Comparison of ENCODE assay signal across 10 cellular contexts in the genomic region with DNA sequence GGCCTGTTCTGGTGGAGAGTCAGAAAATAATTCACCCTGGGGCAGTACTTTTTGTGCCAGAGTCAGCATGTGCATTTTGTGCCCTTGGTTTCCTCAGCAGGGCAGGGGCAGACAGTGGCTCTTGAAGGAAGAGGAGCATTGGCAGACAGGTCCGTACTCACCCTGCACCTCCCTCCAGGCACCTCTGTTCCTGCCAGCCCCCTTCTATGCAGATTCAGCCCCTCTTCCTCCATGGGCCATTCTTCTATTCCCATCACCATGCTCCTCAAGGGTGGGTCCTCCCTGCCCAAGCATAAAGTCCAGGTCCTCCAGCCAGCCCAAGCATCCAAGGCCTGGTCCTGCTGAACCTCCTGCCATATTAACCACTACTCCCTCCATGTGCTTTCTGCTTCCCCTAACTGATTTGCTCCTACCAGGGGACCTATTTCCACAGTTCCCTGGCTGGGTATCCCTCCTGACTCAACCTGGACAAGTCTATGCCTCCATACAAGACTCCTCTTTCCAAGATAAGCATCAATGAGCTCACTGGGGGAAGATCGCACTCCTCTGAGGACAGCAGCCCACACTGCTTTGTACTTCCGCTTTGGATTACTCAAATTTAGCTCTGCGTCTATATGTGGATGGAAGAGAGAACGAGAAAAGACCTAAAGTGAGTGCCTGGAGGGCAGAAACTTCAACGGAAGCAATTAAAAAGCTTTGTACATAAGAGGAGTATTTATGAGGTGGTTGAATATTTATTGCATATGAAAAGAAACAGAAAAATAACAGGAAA.
DNase-seq lines count a peak whose midpoint lies in the region; ATAC-seq, FAIRE-seq and TF ChIP-seq lines count a peak whose summit lies in the region.
"Had no signal": no experiment of that assay in that cellular context is flagged by ENCODE, and none has a peak within 500 bp of the region (broad histone marks: within the 10 kb centered on the region; RNA-seq: fewer than 3 reads in every experiment).

No MANE protein-coding gene starts in this region.

- TF ChIP-seq POLR2A in H54 (IDR thresholded peaks at IDR 0.05; ENCODE audit: low read depth, low read length): no peak

- H3K9me3 Mint-ChIP-seq in activated T-cell treated with anti-CD3 and anti-CD28 coated beads, Interleukin-2, amount 50 U/mL, for 24 hours: no peaks in the 10 kb centered on the region
- H3K9me3 Mint-ChIP-seq in T-helper 2 cell treated with Interferon-gamma antibody and Interleukin-4, amounts not matched to agents 5 μg/mL and 100 μg/mL, for 36 hours: no peaks in the 10 kb centered on the region
- H3K9me3 Mint-ChIP-seq: H9 had no signal

- ATAC-seq in HG03066 (IDR thresholded peaks at IDR 0.05; ENCODE audit: low read depth, unreplicated experiment): peak; percentile 11
- peak; percentile 33 for ATAC-seq in stimulated activated naive CD8-positive, alpha-beta T cell treated with anti-CD3 and anti-CD28 coated beads, Interleukin-15, Interleukin-2, amounts not matched to agents 100 U/mL and 50 U/mL, for 24 hours
- ATAC-seq: body of pancreas had no signal

- H3K4me1 Mint-ChIP-seq in activated T-cell treated with anti-CD3 and anti-CD28 coated beads, Interleukin-2, amount 50 U/mL, for 24 hours (ENCODE audit: low read depth): peaks cover 50% of the 10 kb centered on the region
- H3K4me1 Mint-ChIP-seq in T-helper 2 cell treated with Interferon-gamma antibody and Interleukin-4, amounts not matched to agents 5 μg/mL and 100 μg/mL, for 36 hours (ENCODE audit: low read depth): peaks cover 55% of the 10 kb centered on the region

- H3K27me3 Mint-ChIP-seq in activated T-cell treated with anti-CD3 and anti-CD28 coated beads, Interleukin-2, amount 50 U/mL, for 24 hours: peaks cover 16% of the 10 kb centered on the region
- H3K27me3 Mint-ChIP-seq in T-helper 2 cell treated with Interferon-gamma antibody and Interleukin-4, amounts not matched to agents 5 μg/mL and 100 μg/mL, for 36 hours (ENCODE audit: low read depth): peaks cover 36% of the 10 kb centered on the region

- H3K27ac Mint-ChIP-seq in activated T-cell treated with anti-CD3 and anti-CD28 coated beads, Interleukin-2, amount 50 U/mL, for 24 hours: peak overlapping the region; percentile 97
- H3K27ac Mint-ChIP-seq in T-helper 2 cell treated with Interferon-gamma antibody and Interleukin-4, amounts not matched to agents 5 μg/mL and 100 μg/mL, for 36 hours: peak overlapping the region; percentile 95
- H3K27ac Mint-ChIP-seq: H9 had no signal

- peak overlapping the region; percentile 63 for H3K4me3 Mint-ChIP-seq in activated T-cell treated with anti-CD3 and anti-CD28 coated beads, Interleukin-2, amount 50 U/mL, for 24 hours
- H3K4me3 Mint-ChIP-seq in T-helper 2 cell treated with Interferon-gamma antibody and Interleukin-4, amounts not matched to agents 5 μg/mL and 100 μg/mL, for 36 hours: peak overlapping the region; percentile 75
- H3K4me3 Mint-ChIP-seq: H9 had no signal

- DNase-seq in activated T-cell treated with anti-CD3 and anti-CD28 coated beads, Interleukin-2, amount 50 U/mL, for 24 hours: peak; percentile 61
- DNase-seq in activated T-cell treated with anti-CD3 and anti-CD28 coated beads, Interleukin-2, amount 50 U/mL, for 1 hour: no peak
- no peak for DNase-seq in T-helper 2 cell treated with Interferon-gamma antibody and Interleukin-4, amounts not matched to agents 5 μg/mL and 100 μg/mL, for 36 hours (ENCODE audit: low spot score)
- DNase-seq in stimulated activated naive CD8-positive, alpha-beta T cell treated with anti-CD3 and anti-CD28 coated beads, Interleukin-15, Interleukin-2, amounts not matched to agents 100 U/mL and 50 U/mL, for 24 hours: no peak
- DNase-seq in H54 (ENCODE audit: insufficient read length, low spot score) (no peak), NCI-H82 (lab: John Stamatoyannopoulos, UW) (no peak), SIG-M5 treated with dmso at 0.1 percent for 504 hours (lab: John Stamatoyannopoulos, UW; ENCODE audit: unreplicated experiment) (no peak)
- DNase-seq: body of pancreas, H9 had no signal

- no peak for FAIRE-seq in H54 (lab: Jason Lieb, UNC)

- no peaks in the 10 kb centered on the region for H3K36me3 Mint-ChIP-seq in activated T-cell treated with anti-CD3 and anti-CD28 coated beads, Interleukin-2, amount 50 U/mL, for 24 hours (ENCODE audit: low read depth)
- H3K36me3 Mint-ChIP-seq in T-helper 2 cell treated with Interferon-gamma antibody and Interleukin-4, amounts not matched to agents 5 μg/mL and 100 μg/mL, for 36 hours (ENCODE audit: low read depth): peaks cover 1% of the 10 kb centered on the region
